26 cellular contexts compared by ENCODE assay signal in genomic region chr20:61784801-61785566, GRCh38.
"Had no signal": no experiment of that assay in that cellular context is flagged by ENCODE, and none has a peak within 500 bp of the region (broad histone marks: within the 10 kb centered on the region; RNA-seq: fewer than 3 reads in every experiment).

No MANE protein-coding gene starts in this region.

- H3K27me3 ChIP-seq: breast epithelium had no signal

- H3K4me1 ChIP-seq: breast epithelium had no signal

- FAIRE-seq: K562 had no signal

- H3K27ac ChIP-seq: breast epithelium, PC-9 had no signal

- H3K36me3 ChIP-seq: breast epithelium had no signal

- ATAC-seq: activated CD4-positive, alpha-beta T cell treated with anti-CD3 and anti-CD28 coated beads for 36 hours; activated T-helper 17 cell treated with anti-CD3 and anti-CD28 coated beads, Interleukin-2, amount 50 U/mL, for 72 hours; K562; T-helper 17 cell had no signal

- H3K4me2 ChIP-seq: PC-9 had no signal

- DNase-seq: activated CD4-positive, alpha-beta memory T cell treated with anti-CD3 and anti-CD28 coated beads, Interleukin-2, amount 10 ng/mL, durations not matched to agents 7 days and 5 days; activated CD4-positive, alpha-beta T cell treated with anti-CD3 and anti-CD28 coated beads for 36 hours; activated CD4-positive, alpha-beta T cell treated with anti-CD3 and anti-CD28 coated beads, Interleukin-2, amount 50 U/mL, for 1 hour; activated CD4-positive, CD25-positive, alpha-beta regulatory T cell; activated gamma-delta T cell treated with Interleukin-2 at 50 U/mL for 16 hours; activated naive CD4-positive, alpha-beta T cell treated with anti-CD3 and anti-CD28 coated beads, Interleukin-2, amount 10 ng/mL, durations not matched to agents 7 days and 5 days; activated naive CD8-positive, alpha-beta T cell treated with anti-CD3 and anti-CD28 coated beads for 36 hours; activated T-cell treated with anti-CD3 and anti-CD28 coated beads for 4 hours; activated T-cell treated with anti-CD3 and anti-CD28 coated beads, Interleukin-2, amount 50 U/mL, for 48 hours; anterior cingulate cortex; central memory CD4-positive, alpha-beta T cell; Karpas-422; MM.1S; NCI-H1105; NCI-H1436; NCI-H1694 treated with DMSO at 0.1 percent for 48 hours; NCI-H2081; NCI-H446; NCI-H524; PC-9; SHP77 treated with DMSO at 0.1 percent for 48 hours; T-helper 17 cell; T-helper 9 cell had no signal

- H2AFZ ChIP-seq: PC-9 had no signal

- H3K4me3 ChIP-seq: breast epithelium, K562, PC-9 had no signal
